In genomic region chr1:12161662-12162458, GRCh38 we compare ENCODE assay signal across 8 cellular contexts. TPM values are rescaled to one million over a fixed set of nuclear protein-coding genes. Genes with fewer than 3 reads are reported as not detected.
DNase-seq lines count a peak whose midpoint lies in the region; ATAC-seq and TF ChIP-seq lines count a peak whose summit lies in the region.

No MANE protein-coding gene starts in this region.

- H2AFZ ChIP-seq in parathyroid adenoma: no peak overlapping the region

- H3K4me2 ChIP-seq in parathyroid adenoma (ENCODE audit: low read length): peak overlapping the region; percentile 18

- no peaks in the 10 kb centered on the region for H3K27me3 ChIP-seq in parathyroid adenoma (ENCODE audit: control insufficient read depth, insufficient read depth, low read length)

- H3K79me2 ChIP-seq in parathyroid adenoma: no peaks in the 10 kb centered on the region

- TF ChIP-seq CTCF in fibroblast of mammary gland (conservative IDR thresholded peaks at IDR 0.05; ENCODE audit: control insufficient read depth, insufficient read depth, low read depth, low read length): no peak
- no peak for TF ChIP-seq CTCF in parathyroid adenoma (IDR thresholded peaks at IDR 0.05)

- ATAC-seq in GM18508 (IDR thresholded peaks at IDR 0.05; ENCODE audit: insufficient read depth, unreplicated experiment): peak; percentile 54
- peak; percentile 61 for ATAC-seq in HG02840 (IDR thresholded peaks at IDR 0.05; ENCODE audit: low FRiP score, unreplicated experiment)

- H3K9ac ChIP-seq in parathyroid adenoma: no peak overlapping the region

- H3K36me3 ChIP-seq in parathyroid adenoma (ENCODE audit: control insufficient read depth, insufficient read depth, low read length): no peaks in the 10 kb centered on the region
- H3K36me3 ChIP-seq in urinary bladder (ENCODE audit: insufficient read depth): no peaks in the 10 kb centered on the region

- H3K27ac ChIP-seq in parathyroid adenoma (peak overlapping the region; percentile 42), urinary bladder (ENCODE audit: low read depth) (peak overlapping the region; percentile 19)

- H3K9me3 ChIP-seq in parathyroid adenoma (ENCODE audit: control insufficient read depth, low read length): no peaks in the 10 kb centered on the region

- no peaks in the 10 kb centered on the region for H3K4me1 ChIP-seq in parathyroid adenoma
- H3K4me1 ChIP-seq in urinary bladder (ENCODE audit: insufficient read depth): no peaks in the 10 kb centered on the region

- H3K4me3 ChIP-seq in fibroblast of mammary gland (ENCODE audit: control insufficient read depth, low read depth, low read length): no peak overlapping the region
- H3K4me3 ChIP-seq in parathyroid adenoma (ENCODE audit: low read depth, low read length): no peak overlapping the region
- no peak overlapping the region for H3K4me3 ChIP-seq in urinary bladder (ENCODE audit: low read depth, low read length)

- DNase-seq in NOMO-1 treated with DMSO at 0.1 percent for 48 hours (lab: John Stamatoyannopoulos, UW; ENCODE audit: unreplicated experiment): peak; percentile 94
- DNase-seq in activated T-cell treated with anti-CD3 and anti-CD28 coated beads for 48 hours (ENCODE audit: low read depth): peak; percentile 67
- DNase-seq in fibroblast of mammary gland (ENCODE audit: low read depth): peak; percentile 86
- no peak for DNase-seq in NCI-H345 treated with DMSO at 0.1 percent for 48 hours (lab: John Stamatoyannopoulos, UW; ENCODE audit: unreplicated experiment)

- WGBS in urinary bladder: 26% methylated on average over 9 of the region's 9 CpGs

RNA-seq across cellular contexts. Expression of gene TNFRSF1B, which starts 4.9 kb away (rescaled TPM):
- 11.7 TPM for total RNA-seq in urinary bladder
- polyA plus RNA-seq in urinary bladder: 30.8 TPM
